Comparison of ENCODE assay signal across 1 cellular context in genomic region chr21:36320421-36321324, GRCh38.
A peak's percentile ranks its signal among the peaks of the same experiment; 100 is the strongest.
TF ChIP-seq lines count a peak whose summit lies in the region.

No MANE protein-coding gene starts in this region.

TF ChIP-seq in K562, 482 proteins besides CTCF, POLR2A, EP300 and RAD21 (continued from another document and continues in another):
- no peak for TF ChIP-seq CUX1 (CRISPR knock-in tag; IDR thresholded peaks at IDR 0.05)
- TF ChIP-seq ESRRA (IDR thresholded peaks at IDR 0.05; ENCODE audit: borderline replicate concordance, low read depth), result no peak
- no peak for TF ChIP-seq ZBTB33 (CRISPR knock-in tag; IDR thresholded peaks at IDR 0.05)
- peak; percentile 85 for TF ChIP-seq PCBP1 (IDR thresholded peaks at IDR 0.05; ENCODE audit: low read depth, low read length, poor library complexity, severe bottlenecking)
- no peak for TF ChIP-seq KLF6 (CRISPR knock-in tag; IDR thresholded peaks at IDR 0.05; ENCODE audit: borderline replicate concordance)
- TF ChIP-seq ZBTB40 (IDR thresholded peaks at IDR 0.05), result no peak
- no peak for TF ChIP-seq ZBTB40 (CRISPR knock-in tag; IDR thresholded peaks at IDR 0.05)
- TF ChIP-seq, protein P1, sequence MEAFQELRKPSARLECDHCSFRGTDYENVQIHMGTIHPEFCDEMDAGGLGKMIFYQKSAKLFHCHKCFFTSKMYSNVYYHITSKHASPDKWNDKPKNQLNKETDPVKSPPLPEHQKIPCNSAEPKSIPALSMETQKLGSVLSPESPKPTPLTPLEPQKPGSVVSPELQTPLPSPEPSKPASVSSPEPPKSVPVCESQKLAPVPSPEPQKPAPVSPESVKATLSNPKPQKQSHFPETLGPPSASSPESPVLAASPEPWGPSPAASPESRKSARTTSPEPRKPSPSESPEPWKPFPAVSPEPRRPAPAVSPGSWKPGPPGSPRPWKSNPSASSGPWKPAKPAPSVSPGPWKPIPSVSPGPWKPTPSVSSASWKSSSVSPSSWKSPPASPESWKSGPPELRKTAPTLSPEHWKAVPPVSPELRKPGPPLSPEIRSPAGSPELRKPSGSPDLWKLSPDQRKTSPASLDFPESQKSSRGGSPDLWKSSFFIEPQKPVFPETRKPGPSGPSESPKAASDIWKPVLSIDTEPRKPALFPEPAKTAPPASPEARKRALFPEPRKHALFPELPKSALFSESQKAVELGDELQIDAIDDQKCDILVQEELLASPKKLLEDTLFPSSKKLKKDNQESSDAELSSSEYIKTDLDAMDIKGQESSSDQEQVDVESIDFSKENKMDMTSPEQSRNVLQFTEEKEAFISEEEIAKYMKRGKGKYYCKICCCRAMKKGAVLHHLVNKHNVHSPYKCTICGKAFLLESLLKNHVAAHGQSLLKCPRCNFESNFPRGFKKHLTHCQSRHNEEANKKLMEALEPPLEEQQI (IDR thresholded peaks at IDR 0.05), result no peak
- no peak for TF ChIP-seq NR0B1 (IDR thresholded peaks at IDR 0.05; ENCODE audit: partially characterized antibody)
- no peak for TF ChIP-seq MED1 (CRISPR knock-in tag; IDR thresholded peaks at IDR 0.05; ENCODE audit: borderline replicate concordance)
- TF ChIP-seq ZNF12 (CRISPR knock-in tag; IDR thresholded peaks at IDR 0.05), result peak; percentile 80; the same call in 1 of the 2 replicates
- TF ChIP-seq PBX2 (CRISPR knock-in tag; IDR thresholded peaks at IDR 0.05; ENCODE audit: low read depth), result no peak
- 0 out of 2 replicates have a peak, but pooled peaks have one; percentile 32 for TF ChIP-seq PBX2 (tag; conservative IDR thresholded peaks at IDR 0.05; ENCODE audit: low read depth)
- no peak for TF ChIP-seq CREB5 (CRISPR knock-in tag; IDR thresholded peaks at IDR 0.05)
- no peak for TF ChIP-seq MTF1 (CRISPR knock-in tag; IDR thresholded peaks at IDR 0.05; ENCODE audit: borderline replicate concordance)
- TF ChIP-seq ARID1B (IDR thresholded peaks at IDR 0.05), result peak; percentile 93
- TF ChIP-seq C11orf30 (IDR thresholded peaks at IDR 0.05; ENCODE audit: low read depth), result no peak
- TF ChIP-seq, protein P2, sequence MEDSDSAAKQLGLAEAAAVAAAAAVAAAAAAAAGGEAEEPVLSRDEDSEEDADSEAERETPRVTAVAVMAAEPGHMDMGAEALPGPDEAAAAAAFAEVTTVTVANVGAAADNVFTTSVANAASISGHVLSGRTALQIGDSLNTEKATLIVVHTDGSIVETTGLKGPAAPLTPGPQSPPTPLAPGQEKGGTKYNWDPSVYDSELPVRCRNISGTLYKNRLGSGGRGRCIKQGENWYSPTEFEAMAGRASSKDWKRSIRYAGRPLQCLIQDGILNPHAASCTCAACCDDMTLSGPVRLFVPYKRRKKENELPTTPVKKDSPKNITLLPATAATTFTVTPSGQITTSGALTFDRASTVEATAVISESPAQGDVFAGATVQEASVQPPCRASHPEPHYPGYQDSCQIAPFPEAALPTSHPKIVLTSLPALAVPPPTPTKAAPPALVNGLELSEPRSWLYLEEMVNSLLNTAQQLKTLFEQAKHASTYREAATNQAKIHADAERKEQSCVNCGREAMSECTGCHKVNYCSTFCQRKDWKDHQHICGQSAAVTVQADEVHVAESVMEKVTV (CRISPR knock-in tag; IDR thresholded peaks at IDR 0.05), result no peak
- TF ChIP-seq TFAM (CRISPR knock-in tag; conservative IDR thresholded peaks at IDR 0.05), result no peak
- TF ChIP-seq NFIC (IDR thresholded peaks at IDR 0.05), result peak; percentile 70
- peak; percentile 93 for TF ChIP-seq RBM14 (IDR thresholded peaks at IDR 0.05; ENCODE audit: borderline replicate concordance, insufficient read depth, low read depth, low read length)
- TF ChIP-seq E2F6 (IDR thresholded peaks at IDR 0.05; ENCODE audit: borderline replicate concordance in 1 of 2, extremely low read depth in 1 of 2, insufficient read depth in 1 of 2, insufficient read length in 1 of 2, low read depth in 1 of 2, low read length in 1 of 2, poor library complexity in 1 of 2, severe bottlenecking in 1 of 2), result peak in 1 of 2 experiments; percentile 64
- no peak for TF ChIP-seq TEAD2 (tag; IDR thresholded peaks at IDR 0.05)
